In genomic region chr14:104754213-104754851, GRCh38 we compare ENCODE assay signal across 8 cellular contexts. TPM values are rescaled to one million over a fixed set of nuclear protein-coding genes. Genes with fewer than 3 reads are reported as not detected.
DNase-seq lines count a peak whose midpoint lies in the region; ATAC-seq and TF ChIP-seq lines count a peak whose summit lies in the region.

No MANE protein-coding gene starts in this region.

- CTCF ChIA-PET in naive thymus-derived CD4-positive, alpha-beta T cell (lab: Charles Lee), result interaction anchor here (0.6 kb wide), 1 partner anchor 794 kb away, joined by 3 read pairs; no protein-coding TSS in a partner anchor

- TF ChIP-seq CTCF in AG10803 (conservative IDR thresholded peaks at IDR 0.05; ENCODE audit: low read length), result no peak
- no peak for TF ChIP-seq CTCF in coronary artery (IDR thresholded peaks at IDR 0.05)

- no peak overlapping the region for H2AFZ ChIP-seq in Karpas-422 (ENCODE audit: low read length)

- H3K4me1 ChIP-seq in Karpas-422 (ENCODE audit: low read length), result peaks cover 20% of the 10 kb centered on the region
- H3K4me1 ChIP-seq in naive thymus-derived CD4-positive, alpha-beta T cell (ENCODE audit: control insufficient read depth in 2 of 2, insufficient read depth in 2 of 2, low read length in 2 of 2), result peaks cover 14 to 29% of the 10 kb centered on the region in 2 donors

- POLR2A ChIA-PET in naive thymus-derived CD4-positive, alpha-beta T cell (lab: Charles Lee), result interaction anchor here (1.7 to 3.4 kb wide), 3 partner anchors 31 to 47 kb away, joined by 10 to 24 read pairs (median 11); partner anchors contain the start of genes ADSS1, AKT1 and ZBTB42

- H3K79me2 ChIP-seq in Karpas-422 (ENCODE audit: low read length), result peaks cover 51% of the 10 kb centered on the region

- intact Hi-C loops in naive thymus-derived CD4-positive, alpha-beta T cell (cut with micrococcal nuclease), result loop anchor here (5.0 kb wide), 6 partner anchors 77 to 1127 kb away; partner anchors contain the start of genes BRF1 (in 1 of the 2), KLC1 (in 1 of the 2) and PPP1R13B (in 1 of the 2)

- peaks cover 26% of the 10 kb centered on the region for H4K20me1 ChIP-seq in Karpas-422 (ENCODE audit: insufficient read depth, low read depth, low read length)

- H3K9me3 ChIP-seq in Karpas-422 (ENCODE audit: low read length), result no peaks in the 10 kb centered on the region
- H3K9me3 ChIP-seq in naive thymus-derived CD4-positive, alpha-beta T cell (ENCODE audit: control insufficient read depth in 2 of 3, low read length in 3 of 3), result no peaks in the 10 kb centered on the region

- peak overlapping the region; percentile 86 to 97 (median 90) for H3K4me3 Mint-ChIP-seq in naive thymus-derived CD4-positive, alpha-beta T cell

- H3K27ac Mint-ChIP-seq in naive thymus-derived CD4-positive, alpha-beta T cell, result peak overlapping the region; percentile 66 to 94 (median 85)

- no peaks in the 10 kb centered on the region for H3K9me2 ChIP-seq in Karpas-422 (replicated peaks; ENCODE audit: insufficient read depth, low read length)

- H3K4me3 ChIP-seq in AG10803 (ENCODE audit: low read length) (peak overlapping the region; percentile 88), Karpas-422 (ENCODE audit: low read length) (peak overlapping the region; percentile 99), coronary artery (peak overlapping the region; percentile 99)
- peak overlapping the region; percentile 95 for H3K4me3 ChIP-seq in naive thymus-derived CD4-positive, alpha-beta T cell (ENCODE audit: low read length)

- peaks cover 19 to 49% (median 36%) of the 10 kb centered on the region in 7 donors for H3K4me1 Mint-ChIP-seq in naive thymus-derived CD4-positive, alpha-beta T cell

- H3K36me3 Mint-ChIP-seq in naive thymus-derived CD4-positive, alpha-beta T cell, result peaks cover 0 to 22% (median 3%) of the 10 kb centered on the region in 5 donors

- H3K27ac ChIP-seq in Karpas-422 (ENCODE audit: low read length) (no peak overlapping the region), coronary artery (no peak overlapping the region)
- H3K27ac ChIP-seq in naive thymus-derived CD4-positive, alpha-beta T cell (ENCODE audit: low read depth, low read length), result peak overlapping the region; percentile 95

- peaks cover 5% of the 10 kb centered on the region; the same call in 1 of the 2 replicates for H3K36me3 ChIP-seq in Karpas-422 (ENCODE audit: insufficient read depth, low read length)
- peaks cover 0 to 54% (median 17%) of the 10 kb centered on the region in 3 experiments for H3K36me3 ChIP-seq in naive thymus-derived CD4-positive, alpha-beta T cell (ENCODE audit: control insufficient read depth in 2 of 3, insufficient read depth in 3 of 3, low read length in 3 of 3)

- ATAC-seq in naive thymus-derived CD4-positive, alpha-beta T cell, result no peak
- ATAC-seq in esophagus mucosa, result no peak
- ATAC-seq in HG02623 (IDR thresholded peaks at IDR 0.05; ENCODE audit: unreplicated experiment), result no peak
- ATAC-seq in GM18511 (IDR thresholded peaks at IDR 0.05; ENCODE audit: unreplicated experiment), result no peak

- H3K27me3 ChIP-seq in Karpas-422 (ENCODE audit: low read length), result no peaks in the 10 kb centered on the region
- no peaks in the 10 kb centered on the region for H3K27me3 ChIP-seq in naive thymus-derived CD4-positive, alpha-beta T cell (ENCODE audit: control insufficient read depth in 2 of 2, insufficient read depth in 2 of 2, low read length in 2 of 2)

- peaks cover 0 to 4% (median 0%) of the 10 kb centered on the region in 11 donors for H3K9me3 Mint-ChIP-seq in naive thymus-derived CD4-positive, alpha-beta T cell

- DNase-seq in AG10803 (ENCODE audit: low read depth) (no peak), Karpas-422 (no peak), coronary artery (ENCODE audit: low spot score) (no peak)
- DNase-seq in naive thymus-derived CD4-positive, alpha-beta T cell, result no peak
- no peak for DNase-seq in stimulated activated CD4-positive, alpha-beta T cell treated with anti-CD3 and anti-CD28 coated beads, Interleukin-15, amount 100 ng/mL, for 24 hours

- H3K4me2 ChIP-seq in Karpas-422 (ENCODE audit: low read depth, low read length, poor library complexity, severe bottlenecking), result peak overlapping the region; percentile 94

- peak overlapping the region; percentile 90 for H3K9ac ChIP-seq in Karpas-422 (ENCODE audit: low read length)

- H3K27me3 Mint-ChIP-seq in naive thymus-derived CD4-positive, alpha-beta T cell, result no peaks in the 10 kb centered on the region

RNA-seq across cellular contexts. Expression of gene SIVA1, which starts 1.4 kb away (rescaled TPM):
- 68.1 and 212 TPM in 2 replicates for total RNA-seq in Karpas-422 (2014; rRNA removed; shearing (Covaris generic); ENCODE audit: low replicate concordance)
- 10 to 100 TPM; 61.4 to 97.7 (median 77.4) TPM for total RNA-seq in naive thymus-derived CD4-positive, alpha-beta T cell
- 100 to 1,000 TPM; 269 to 276 TPM for polyA plus RNA-seq in naive thymus-derived CD4-positive, alpha-beta T cell
- total RNA-seq in esophagus mucosa, result 51.6 TPM

RNA-seq across cellular contexts. Expression of gene ADSS1, which starts 30.3 kb away (rescaled TPM):
- total RNA-seq in Karpas-422 (2014; rRNA removed; shearing (Covaris generic); ENCODE audit: low replicate concordance), result 2.8 and 5.3 TPM in 2 replicates
- 1 to 10 TPM in 4 of 5 experiments, under 1 TPM in 1; 0.73 to 4.8 (median 4.2) TPM for total RNA-seq in naive thymus-derived CD4-positive, alpha-beta T cell
- polyA plus RNA-seq in naive thymus-derived CD4-positive, alpha-beta T cell, result 1 to 10 TPM; 1.1 to 1.8 TPM
- 5.7 TPM for total RNA-seq in esophagus mucosa

RNA-seq across cellular contexts. Expression of gene AKT1, which starts 41.2 kb away (rescaled TPM):
- total RNA-seq in Karpas-422 (2014; rRNA removed; shearing (Covaris generic); ENCODE audit: low replicate concordance), result 70.4 and 127 TPM in 2 replicates
- total RNA-seq in naive thymus-derived CD4-positive, alpha-beta T cell, result 100 to 1,000 TPM in 1 of 5 experiments, 10 to 100 TPM in 4; 70.4 to 131 (median 88.9) TPM
- 10 to 100 TPM in 1 of 2 donors, 1 to 10 TPM in 1; 6.8 to 12.3 TPM for polyA plus RNA-seq in naive thymus-derived CD4-positive, alpha-beta T cell
- 57.3 TPM for total RNA-seq in esophagus mucosa

RNA-seq across cellular contexts. Expression of gene ZBTB42, which starts 46.6 kb away (rescaled TPM):
- total RNA-seq in Karpas-422 (2014; rRNA removed; shearing (Covaris generic); ENCODE audit: low replicate concordance), result 0.45 and 2.6 TPM in 2 replicates
- total RNA-seq in naive thymus-derived CD4-positive, alpha-beta T cell, result 10 to 100 TPM in 1 of 5 experiments, 1 to 10 TPM in 4; 3.5 to 11.3 (median 5.5) TPM
- 1 to 10 TPM; 2.1 TPM for polyA plus RNA-seq in naive thymus-derived CD4-positive, alpha-beta T cell
- 6.4 TPM for total RNA-seq in esophagus mucosa
